In the genomic region with DNA sequence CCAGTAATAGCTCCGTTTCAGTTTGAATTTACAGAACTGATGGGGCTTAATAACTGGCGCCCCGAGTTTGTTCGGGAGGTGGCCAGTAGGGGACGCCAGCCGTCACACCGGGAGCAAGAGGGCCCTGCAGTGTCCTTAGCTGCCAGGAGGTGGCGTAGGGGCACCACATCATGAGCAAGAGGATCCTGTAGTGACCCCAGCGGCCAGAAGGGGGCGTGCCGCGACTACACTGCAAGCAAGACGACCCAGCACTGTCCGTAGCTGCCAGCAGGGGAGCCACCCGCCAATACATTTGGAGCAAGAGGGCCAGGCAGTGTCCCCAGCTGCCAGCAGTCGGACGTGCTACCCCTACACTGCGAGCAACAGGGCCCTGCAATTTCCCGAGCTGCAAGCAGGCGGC, we compare ENCODE assay signal across 8 cellular contexts.
DNase-seq lines count a peak whose midpoint lies in the region; ATAC-seq and TF ChIP-seq lines count a peak whose summit lies in the region.

No MANE protein-coding gene starts in this region.

- in situ Hi-C loops in astrocyte of the cerebellum (cut with HindIII; ENCODE audit: low sequenced_read_pairs): no loop called here

- no peaks in the 10 kb centered on the region for H3K4me1 Mint-ChIP-seq in stimulated activated naive B cell treated with anti-CD40 and anti-IgM and Interleukin-4, amounts not matched to agents 10 μg/mL and 1 μg/mL and 100 μg/mL, for 72 hours

- H3K4me1 ChIP-seq in left lung: no peaks in the 10 kb centered on the region

- intact Hi-C loops in left lung (cut with DNase I): no loop called here

- H3K36me3 Mint-ChIP-seq in stimulated activated naive B cell treated with anti-CD40 and anti-IgM and Interleukin-4, amounts not matched to agents 10 μg/mL and 1 μg/mL and 100 μg/mL, for 72 hours: no peaks in the 10 kb centered on the region

- no peak overlapping the region for H3K4me3 Mint-ChIP-seq in stimulated activated naive B cell treated with anti-CD40 and anti-IgM and Interleukin-4, amounts not matched to agents 10 μg/mL and 1 μg/mL and 100 μg/mL, for 72 hours

- H3K4me3 ChIP-seq in astrocyte of the cerebellum (ENCODE audit: low read depth, low read length): no peak overlapping the region
- H3K4me3 ChIP-seq in left lung: no peak overlapping the region

- H3K27ac ChIP-seq in left lung: no peak overlapping the region

- DNase-seq in ELF-1 (ENCODE audit: low read depth, low spot score) (peak; percentile 79), RKO (ENCODE audit: low spot score) (peak; percentile 73), astrocyte of the cerebellum (ENCODE audit: low read depth) (no peak), left lung (no peak), NCI-H526 treated with DMSO at 0.1 percent for 48 hours (lab: John Stamatoyannopoulos, UW) (no peak), iPS-NIHi11 (ENCODE audit: low spot score) (no peak)
- DNase-seq in stimulated activated naive B cell treated with anti-CD40 and anti-IgM and Interleukin-4, amounts not matched to agents 10 μg/mL and 1 μg/mL and 100 μg/mL, for 72 hours: peak; percentile 32

- H3K36me3 ChIP-seq in left lung: no peaks in the 10 kb centered on the region

- H3K27me3 ChIP-seq in left lung: no peaks in the 10 kb centered on the region

- TF ChIP-seq CTCF in astrocyte of the cerebellum (IDR thresholded peaks at IDR 0.05; ENCODE audit: low read depth, low read length, missing control alignments) (peak; percentile 38), left lung (IDR thresholded peaks at IDR 0.05) (peak; percentile 21 to 33)

- peaks cover 0 to 10% of the 10 kb centered on the region in 2 donors for H3K27me3 Mint-ChIP-seq in stimulated activated naive B cell treated with anti-CD40 and anti-IgM and Interleukin-4, amounts not matched to agents 10 μg/mL and 1 μg/mL and 100 μg/mL, for 72 hours

- ATAC-seq in left lung (peak; percentile 61), HG02571 (IDR thresholded peaks at IDR 0.05; ENCODE audit: unreplicated experiment) (no peak)
- peak; percentile 45 to 61 for ATAC-seq in stimulated activated naive B cell treated with anti-CD40 and anti-IgM and Interleukin-4, amounts not matched to agents 10 μg/mL and 1 μg/mL and 100 μg/mL, for 72 hours (replicated peaks)

- no peaks in the 10 kb centered on the region for H3K9me3 Mint-ChIP-seq in stimulated activated naive B cell treated with anti-CD40 and anti-IgM and Interleukin-4, amounts not matched to agents 10 μg/mL and 1 μg/mL and 100 μg/mL, for 72 hours

- peaks cover 0 to 3% of the 10 kb centered on the region in 2 donors for H3K9me3 ChIP-seq in left lung

- no peak overlapping the region for H3K27ac Mint-ChIP-seq in stimulated activated naive B cell treated with anti-CD40 and anti-IgM and Interleukin-4, amounts not matched to agents 10 μg/mL and 1 μg/mL and 100 μg/mL, for 72 hours

Comparison
In these comparisons a context has a peak if more than half of its experiments do, and no peak if none do; other contexts are left out.
1. DNase-seq: peak in ELF-1 (single experiment), RKO (single experiment) and stimulated activated naive B cell treated with anti-CD40 and anti-IgM and Interleukin-4, amounts not matched to agents 10 μg/mL and 1 μg/mL and 100 μg/mL, for 72 hours (single experiment); none in astrocyte of the cerebellum (single experiment), left lung (0 of 2), NCI-H526 treated with DMSO at 0.1 percent for 48 hours (single experiment) and iPS-NIHi11 (single experiment).